1 cellular context compared by ENCODE assay signal in genomic region chr10:71748671-71749191, GRCh38.
TF ChIP-seq lines count a peak whose summit lies in the region.

No MANE protein-coding gene starts in this region.

TF ChIP-seq in K562, 482 proteins besides CTCF, POLR2A, EP300 and RAD21 (continued from another document):
- no peak for TF ChIP-seq NFXL1 (CRISPR knock-in tag; IDR thresholded peaks at IDR 0.05)
- no peak for TF ChIP-seq ARNT (IDR thresholded peaks at IDR 0.05)
- TF ChIP-seq ZFP36 (IDR thresholded peaks at IDR 0.05; ENCODE audit: low read depth, low read length, partially characterized antibody), result no peak
- no peak for TF ChIP-seq SMARCA4 (IDR thresholded peaks at IDR 0.05)
- no peak for TF ChIP-seq CSDE1 (IDR thresholded peaks at IDR 0.05)
- peak; percentile 42; the same call in 1 of the 2 replicates for TF ChIP-seq RBFOX2 (IDR thresholded peaks at IDR 0.05; ENCODE audit: low read depth, low read length)
- TF ChIP-seq, protein P1, sequence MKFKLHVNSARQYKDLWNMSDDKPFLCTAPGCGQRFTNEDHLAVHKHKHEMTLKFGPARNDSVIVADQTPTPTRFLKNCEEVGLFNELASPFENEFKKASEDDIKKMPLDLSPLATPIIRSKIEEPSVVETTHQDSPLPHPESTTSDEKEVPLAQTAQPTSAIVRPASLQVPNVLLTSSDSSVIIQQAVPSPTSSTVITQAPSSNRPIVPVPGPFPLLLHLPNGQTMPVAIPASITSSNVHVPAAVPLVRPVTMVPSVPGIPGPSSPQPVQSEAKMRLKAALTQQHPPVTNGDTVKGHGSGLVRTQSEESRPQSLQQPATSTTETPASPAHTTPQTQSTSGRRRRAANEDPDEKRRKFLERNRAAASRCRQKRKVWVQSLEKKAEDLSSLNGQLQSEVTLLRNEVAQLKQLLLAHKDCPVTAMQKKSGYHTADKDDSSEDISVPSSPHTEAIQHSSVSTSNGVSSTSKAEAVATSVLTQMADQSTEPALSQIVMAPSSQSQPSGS (CRISPR knock-in tag; IDR thresholded peaks at IDR 0.05), result no peak
- no peak for TF ChIP-seq ELF1 (tag; IDR thresholded peaks at IDR 0.05)
- TF ChIP-seq RBM15 (IDR thresholded peaks at IDR 0.05; ENCODE audit: insufficient read depth, low read length), result no peak
- no peak for TF ChIP-seq ZNF165 (CRISPR knock-in tag; IDR thresholded peaks at IDR 0.05; ENCODE audit: borderline replicate concordance)
- no peak for TF ChIP-seq BHLHE40 (IDR thresholded peaks at IDR 0.05; ENCODE audit: low read length)
- TF ChIP-seq ZNF311 (CRISPR knock-in tag; IDR thresholded peaks at IDR 0.05), result peak; percentile 67; the same call in 1 of the 2 replicates
- no peak; the same call in 1 of the 2 replicates for TF ChIP-seq DMBX1 (CRISPR knock-in tag; IDR thresholded peaks at IDR 0.05; ENCODE audit: borderline replicate concordance)
- no peak; the same call in 1 of the 2 replicates for TF ChIP-seq ZNF717 (CRISPR knock-in tag; IDR thresholded peaks at IDR 0.05)
- TF ChIP-seq NR3C1 (CRISPR knock-in tag; IDR thresholded peaks at IDR 0.05), result no peak
- no peak for TF ChIP-seq NBN (IDR thresholded peaks at IDR 0.05; ENCODE audit: low read depth)
- TF ChIP-seq MBD2 (IDR thresholded peaks at IDR 0.05; ENCODE audit: borderline replicate concordance, low read depth), result no peak
